ENCODE assay signal across 11 cellular contexts in genomic region chr5:66647146-66647856, GRCh38.
"Had no signal": no experiment of that assay in that cellular context is flagged by ENCODE, and none has a peak within 500 bp of the region (broad histone marks: within the 10 kb centered on the region; RNA-seq: fewer than 3 reads in every experiment).

No MANE protein-coding gene starts in this region.

- H3K9me3 Mint-ChIP-seq: activated naive CD4-positive, alpha-beta T cell treated with anti-CD3 and anti-CD28 coated beads, Interleukin-2, amount 50 U/mL, for 24 hours had no signal

- H3K4me1 ChIP-seq: neural progenitor cell, parathyroid adenoma, tibial nerve had no signal

- H3K4me2 ChIP-seq: neural progenitor cell, smooth muscle cell had no signal

- H3K36me3 Mint-ChIP-seq: activated naive CD4-positive, alpha-beta T cell treated with anti-CD3 and anti-CD28 coated beads, Interleukin-2, amount 50 U/mL, for 24 hours; neural progenitor cell had no signal

- ATAC-seq: activated CD4-positive, CD25-positive, alpha-beta regulatory T cell treated with anti-CD3 and anti-CD28 coated beads, Interleukin-2, amount 50 U/mL, for 24 hours; esophagus mucosa had no signal

- H3K9ac ChIP-seq: neural progenitor cell, parathyroid adenoma had no signal

- H3K36me3 ChIP-seq: heart left ventricle, neural progenitor cell, tibial nerve had no signal

- DNase-seq: activated effector memory CD4-positive, alpha-beta T cell treated with Interleukin-2 at 50 U/mL for 16 hours; heart left ventricle had no signal

- H3K4me1 Mint-ChIP-seq: activated naive CD4-positive, alpha-beta T cell treated with anti-CD3 and anti-CD28 coated beads, Interleukin-2, amount 50 U/mL, for 24 hours; neural progenitor cell had no signal

- H3K27me3 ChIP-seq: heart left ventricle, neural progenitor cell, tibial nerve had no signal

- FAIRE-seq: bronchial epithelial cell, endometrium had no signal

- H3K4me3 ChIP-seq: heart left ventricle, neural progenitor cell, smooth muscle cell, tibial nerve had no signal

- H2AFZ ChIP-seq: neural progenitor cell, parathyroid adenoma had no signal

- H3K4me3 Mint-ChIP-seq: activated naive CD4-positive, alpha-beta T cell treated with anti-CD3 and anti-CD28 coated beads, Interleukin-2, amount 50 U/mL, for 24 hours; neural progenitor cell had no signal

- H3K79me2 ChIP-seq: parathyroid adenoma had no signal

- H3K27ac ChIP-seq: neural progenitor cell, parathyroid adenoma had no signal

- H3K27ac Mint-ChIP-seq: activated naive CD4-positive, alpha-beta T cell treated with anti-CD3 and anti-CD28 coated beads, Interleukin-2, amount 50 U/mL, for 24 hours; neural progenitor cell had no signal
